In genomic region chr1:109668123-109668800, GRCh38 we compare ENCODE assay signal across 7 cellular contexts. TPM values are rescaled to one million over a fixed set of nuclear protein-coding genes. Genes with fewer than 3 reads are reported as not detected.
DNase-seq lines count a peak whose midpoint lies in the region; ATAC-seq and TF ChIP-seq lines count a peak whose summit lies in the region.
"Had no signal": no experiment of that assay in that cellular context is flagged by ENCODE, and none has a peak within 500 bp of the region (broad histone marks: within the 10 kb centered on the region; RNA-seq: fewer than 3 reads in every experiment).

No MANE protein-coding gene starts in this region.

- H3K27me3 Mint-ChIP-seq in activated naive CD8-positive, alpha-beta T cell = no peaks in the 10 kb centered on the region
- H3K27me3 Mint-ChIP-seq in mesothelial cell of epicardium (ENCODE audit: low read depth) = no peaks in the 10 kb centered on the region

- DNase-seq in EL (peak; percentile 3), mesothelial cell of epicardium (ENCODE audit: low spot score in 2 of 2, unreplicated experiment in 2 of 2) (no peak), SHP77 treated with DMSO at 0.1 percent for 48 hours (lab: John Stamatoyannopoulos, UW) (no peak)

- TF ChIP-seq CTCF in mesothelial cell of epicardium (IDR thresholded peaks at IDR 0.05; ENCODE audit: unreplicated experiment) = no peak

- peaks cover 3% of the 10 kb centered on the region for H3K36me3 Mint-ChIP-seq in activated naive CD8-positive, alpha-beta T cell
- H3K36me3 Mint-ChIP-seq in mesothelial cell of epicardium = peaks cover 19% of the 10 kb centered on the region

- ATAC-seq in GM18867 (IDR thresholded peaks at IDR 0.05; ENCODE audit: unreplicated experiment) = no peak
- ATAC-seq in HG02870 (IDR thresholded peaks at IDR 0.05; ENCODE audit: unreplicated experiment) = no peak

- no peaks in the 10 kb centered on the region for H3K9me3 Mint-ChIP-seq in activated naive CD8-positive, alpha-beta T cell (ENCODE audit: low read depth)
- H3K9me3 Mint-ChIP-seq in mesothelial cell of epicardium = no peaks in the 10 kb centered on the region

- H3K4me3 Mint-ChIP-seq in activated naive CD8-positive, alpha-beta T cell = peak overlapping the region; percentile 68
- peak overlapping the region; percentile 85 for H3K4me3 Mint-ChIP-seq in mesothelial cell of epicardium

- peaks cover 19% of the 10 kb centered on the region for H3K4me1 Mint-ChIP-seq in activated naive CD8-positive, alpha-beta T cell (ENCODE audit: low read depth)
- peaks cover 15% of the 10 kb centered on the region for H3K4me1 Mint-ChIP-seq in mesothelial cell of epicardium

- H3K27ac Mint-ChIP-seq in activated naive CD8-positive, alpha-beta T cell = no peak overlapping the region
- peak overlapping the region; percentile 85 for H3K27ac Mint-ChIP-seq in mesothelial cell of epicardium

RNA-seq across cellular contexts. Expression of gene GSTM2, which starts 0.4 kb away (rescaled TPM):
- 169 to 186 TPM (median 177 TPM) in 3 replicates for total RNA-seq in mesothelial cell of epicardium

RNA-seq across cellular contexts. Expression of gene GSTM4, which starts 12.4 kb away (rescaled TPM):
- 23.4 to 24.9 TPM (median 23.7 TPM) in 3 replicates for total RNA-seq in mesothelial cell of epicardium

RNA-seq across cellular contexts. Expression of gene GSTM1, which starts 19.4 kb away (rescaled TPM):
- 48.8 to 54.2 TPM (median 52.3 TPM) in 3 replicates for total RNA-seq in mesothelial cell of epicardium
- total RNA-seq: pulmonary artery endothelial cell had no signal

RNA-seq across cellular contexts. Expression of gene GSTM5, which starts 43.8 kb away (rescaled TPM):
- total RNA-seq in mesothelial cell of epicardium = 0.24 to 0.29 TPM (median 0.25 TPM) in 3 replicates

RNA-seq across cellular contexts. Expression of gene AMPD2, which starts 48.6 kb away (rescaled TPM):
- total RNA-seq in mesothelial cell of epicardium = 133 to 141 TPM (median 134 TPM) in 3 replicates
